Comparison of ENCODE assay signal across 8 cellular contexts in genomic region chr17:18184143-18185007, GRCh38. TPM values are rescaled to one million over a fixed set of nuclear protein-coding genes. Genes with fewer than 3 reads are reported as not detected.
A peak's percentile ranks its signal among the peaks of the same experiment; 100 is the strongest.
DNase-seq lines count a peak whose midpoint lies in the region; ATAC-seq, FAIRE-seq and TF ChIP-seq lines count a peak whose summit lies in the region.

No MANE protein-coding gene starts in this region.

- H4K20me1 ChIP-seq in endothelial cell of umbilical vein (replicated peaks; ENCODE audit: control insufficient read depth, extremely low read depth, insufficient read depth, low read length): no peaks in the 10 kb centered on the region

- ATAC-seq in A549: peak; percentile 7 to 15; a peak in 5 of 6 replicates
- ATAC-seq in GM19467 (IDR thresholded peaks at IDR 0.05; ENCODE audit: unreplicated experiment): peak; percentile 1
- no peak for ATAC-seq in GM21390 (IDR thresholded peaks at IDR 0.05; ENCODE audit: unreplicated experiment)

- peak overlapping the region; percentile 27 for H2AFZ ChIP-seq in endothelial cell of umbilical vein (ENCODE audit: low read depth, low read length)

- H3K36me3 ChIP-seq in endothelial cell of umbilical vein (ENCODE audit: control insufficient read depth in 2 of 2, extremely low read depth in 1 of 2, insufficient read depth in 2 of 2, low read length in 2 of 2) (no peaks in the 10 kb centered on the region), mucosa of stomach (ENCODE audit: control insufficient read depth, insufficient read depth, low read length) (peaks cover 4% of the 10 kb centered on the region)

- peaks cover 54% of the 10 kb centered on the region for H3K79me2 ChIP-seq in endothelial cell of umbilical vein (ENCODE audit: control insufficient read depth, insufficient read depth, low read length)

- 11% methylated on average over 50 of the region's 91 CpGs for WGBS in A549 (ENCODE audit: missing lambda C conversion rate)

- H3K9ac ChIP-seq in endothelial cell of umbilical vein (replicated peaks; ENCODE audit: extremely low read depth, insufficient read depth, low read length) (peak overlapping the region; percentile 86), mucosa of stomach (ENCODE audit: low read length) (peak overlapping the region; percentile 81)

- H3K9me3 ChIP-seq in A549 (no peaks in the 10 kb centered on the region), endothelial cell of umbilical vein (replicated peaks; ENCODE audit: control insufficient read depth, insufficient read depth, low read length) (no peaks in the 10 kb centered on the region), mucosa of stomach (ENCODE audit: control insufficient read depth, low read length) (no peaks in the 10 kb centered on the region)

- no peak for TF ChIP-seq EP300 in A549 (IDR thresholded peaks at IDR 0.05)

- TF ChIP-seq POLR2A in A549 (IDR thresholded peaks at IDR 0.05; ENCODE audit: low read length) (peak; percentile 5; the same call in 1 of the 2 replicates), endothelial cell of umbilical vein (IDR thresholded peaks at IDR 0.05; ENCODE audit: low read depth, low read length) (no peak)

- peaks cover 45% of the 10 kb centered on the region for H3K4me1 ChIP-seq in A549
- H3K4me1 ChIP-seq in endothelial cell of umbilical vein (ENCODE audit: control insufficient read depth, extremely low read depth, insufficient read depth, low read length): peaks cover 47% of the 10 kb centered on the region
- peaks cover 41% of the 10 kb centered on the region for H3K4me1 ChIP-seq in mucosa of stomach (ENCODE audit: control insufficient read depth, insufficient read depth, low read length)

- no TSS peak for BruUV-seq in endothelial cell of umbilical vein (replicated peaks; lab: Mats Ljungman, UMichigan)

- no peak for TF ChIP-seq RAD21 in A549 (conservative IDR thresholded peaks at IDR 0.05 in 1 of 2, IDR thresholded peaks at IDR 0.05 in 1 of 2)

- DNase-seq in A549 (ENCODE audit: low read depth in 1 of 2, low spot score in 1 of 2) (peak in 1 of 2 experiments; percentile 56), MV-4-11 (lab: John Stamatoyannopoulos, UW) (peak; percentile 45), endothelial cell of umbilical vein (ENCODE audit: low read depth, low spot score) (peak; percentile 46)
- peak; percentile 85 for DNase-seq in activated CD8-positive, alpha-beta memory T cell treated with anti-CD3 and anti-CD28 coated beads, Interleukin-2, amount 50 U/mL, for 48 hours
- peak; percentile 36 to 48 for DNase-seq in stimulated activated CD8-positive, alpha-beta memory T cell treated with anti-CD3 and anti-CD28 coated beads, Interleukin-7, amount 100 ng/mL, for 1 hour (ENCODE audit: low read depth in 2 of 2)

- no peak for TF ChIP-seq CTCF in A549 (IDR thresholded peaks at IDR 0.05)
- TF ChIP-seq CTCF in endothelial cell of umbilical vein (IDR thresholded peaks at IDR 0.05; ENCODE audit: extremely low read depth in 1 of 2, insufficient read depth in 1 of 2, low read depth in 1 of 2, low read length in 2 of 2): no peak

- H3K4me3 ChIP-seq in A549: peak overlapping the region; percentile 73
- peak overlapping the region; percentile 79 to 94 (median 80) for H3K4me3 ChIP-seq in endothelial cell of umbilical vein (replicated peaks in 1 of 3; ENCODE audit: insufficient read depth in 1 of 3, low read depth in 1 of 3, low read length in 3 of 3)
- H3K4me3 ChIP-seq in mucosa of stomach (ENCODE audit: low read length): peak overlapping the region; percentile 33

- FAIRE-seq in A549 (lab: Jason Lieb, UNC) (no peak), endothelial cell of umbilical vein (lab: Jason Lieb, UNC) (peak; percentile 21)

- H3K27me3 ChIP-seq in endothelial cell of umbilical vein (ENCODE audit: control insufficient read depth in 2 of 2, insufficient read depth in 2 of 2, low read length in 2 of 2): no peaks in the 10 kb centered on the region
- no peaks in the 10 kb centered on the region for H3K27me3 ChIP-seq in mucosa of stomach (ENCODE audit: control insufficient read depth, insufficient read depth, low read length)

- peak overlapping the region; percentile 93 to 96 for H3K27ac ChIP-seq in A549
- peak overlapping the region; percentile 86 for H3K27ac ChIP-seq in endothelial cell of umbilical vein (ENCODE audit: insufficient read depth, low read depth, low read length)

- H3K4me2 ChIP-seq in A549 (peak overlapping the region; percentile 88), endothelial cell of umbilical vein (ENCODE audit: insufficient read depth, low read length) (peak overlapping the region; percentile 93)

- CTCF ChIA-PET in A549 (lab: Yijun Ruan, JAX): interaction anchor here (0.6 to 5.8 kb wide), 8 partner anchors 12 to 64 kb away, joined by 3 to 40 read pairs (median 8); no protein-coding TSS in a partner anchor
- CTCF ChIA-PET in endothelial cell of umbilical vein (lab: Charles Lee): interaction anchor here (1.1 to 3.4 kb wide), 8 partner anchors 13 to 68 kb away, joined by 3 to 16 read pairs (median 4); no protein-coding TSS in a partner anchor

- H3K9me1 ChIP-seq in endothelial cell of umbilical vein (replicated peaks; ENCODE audit: control insufficient read depth, extremely low read depth, insufficient read depth, low read length): no peaks in the 10 kb centered on the region

- POLR2A ChIA-PET in A549 (lab: Yijun Ruan, JAX): interaction anchor here (1.0 to 2.7 kb wide), 9 partner anchors 8 to 130 kb away, joined by 3 to 22 read pairs (median 5); partner anchors contain the start of gene TOP3A
- POLR2A ChIA-PET in endothelial cell of umbilical vein (lab: Charles Lee): interaction anchor here (1.2 to 2.4 kb wide), 2 partner anchors 25 to 30 kb away, joined by 3 to 8 read pairs; no protein-coding TSS in a partner anchor

- intact Hi-C loops in endothelial cell of umbilical vein (cut with micrococcal nuclease): no loop called here

- dilution Hi-C loops in endothelial cell of umbilical vein (cut with MboI; ENCODE audit: extremely low pct_ligation_motif_present, low sequenced_read_pairs): no loop called here

TF ChIP-seq in A549, 52 proteins besides CTCF, POLR2A, EP300 and RAD21 (continues in another document):
- TF ChIP-seq MAZ (IDR thresholded peaks at IDR 0.05; ENCODE audit: borderline replicate concordance, low read depth, low read length): no peak
- TF ChIP-seq, protein P1, sequence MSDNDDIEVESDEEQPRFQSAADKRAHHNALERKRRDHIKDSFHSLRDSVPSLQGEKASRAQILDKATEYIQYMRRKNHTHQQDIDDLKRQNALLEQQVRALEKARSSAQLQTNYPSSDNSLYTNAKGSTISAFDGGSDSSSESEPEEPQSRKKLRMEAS (IDR thresholded peaks at IDR 0.05): peak; percentile 70

TF ChIP-seq in endothelial cell of umbilical vein, 7 proteins besides CTCF, POLR2A, EP300 and RAD21:
- TF ChIP-seq, protein P1 (IDR thresholded peaks at IDR 0.05; ENCODE audit: insufficient read depth, insufficient read length): no peak
- no peak for TF ChIP-seq EZH2 (IDR thresholded peaks at IDR 0.05; ENCODE audit: borderline replicate concordance, low read depth, low read length, severe bottlenecking)
- no peak for TF ChIP-seq JUN (IDR thresholded peaks at IDR 0.05; ENCODE audit: borderline replicate concordance, insufficient read depth, insufficient read length, low read depth)

RNA-seq across cellular contexts. Expression of gene ALKBH5, which starts 0.7 kb away (rescaled TPM):
- polyA plus RNA-seq in A549 (2011; rRNA removed): 99.2 and 105 TPM in 2 replicates
- polyA plus RNA-seq in A549 (2012; cell fraction: cytosol; rRNA removed): 69.5 and 90.7 TPM in 2 replicates
- polyA plus RNA-seq in A549 (2012; cell fraction: nucleus; rRNA removed): 47.9 and 50.7 TPM in 2 replicates
- 52.5 to 57.9 TPM (median 54.2 TPM) in 3 replicates for polyA plus RNA-seq in A549 (2017; fragmentation: RNase III; extraction: RNeasy Plus Mini Kit Qiagen cat#74134 plus additional on column Dnase treatment)
- 158 and 192 TPM in 2 replicates for polyA minus RNA-seq in A549 (2011; rRNA and poly(A)+ RNA removed)
- total RNA-seq in endothelial cell of umbilical vein: 70.7 and 71.0 TPM in 2 replicates
- polyA plus RNA-seq in endothelial cell of umbilical vein: 54.5 and 55.3 TPM in 2 replicates
- 49.2 and 50.9 TPM in 2 replicates for polyA plus RNA-seq in endothelial cell of umbilical vein (2011; cell fraction: cytosol; rRNA removed)
- 22.4 and 25.2 TPM in 2 replicates for polyA plus RNA-seq in endothelial cell of umbilical vein (2011; cell fraction: nucleus; rRNA removed)
- polyA plus RNA-seq in endothelial cell of umbilical vein (2012): 41.3 and 42.9 TPM in 2 replicates
- polyA minus RNA-seq in endothelial cell of umbilical vein: 79.3 and 89.4 TPM in 2 replicates
- 106 TPM for polyA minus RNA-seq in endothelial cell of umbilical vein (2011; cell fraction: cytosol; rRNA and poly(A)+ RNA removed)
- 18.0 and 18.2 TPM in 2 replicates for polyA minus RNA-seq in endothelial cell of umbilical vein (2011; cell fraction: nucleus; rRNA and poly(A)+ RNA removed)

RNA-seq across cellular contexts. Expression of gene LLGL1, which starts 41.1 kb away (rescaled TPM):
- 11.2 and 13.1 TPM in 2 replicates for polyA plus RNA-seq in A549 (2011; rRNA removed)
- 26.7 and 42.5 TPM in 2 replicates for polyA plus RNA-seq in A549 (2012; cell fraction: cytosol; rRNA removed)
- 42.1 and 57.8 TPM in 2 replicates for polyA plus RNA-seq in A549 (2012; cell fraction: nucleus; rRNA removed)
- 15.5 to 19.3 TPM (median 18.9 TPM) in 3 replicates for polyA plus RNA-seq in A549 (2017; fragmentation: RNase III; extraction: RNeasy Plus Mini Kit Qiagen cat#74134 plus additional on column Dnase treatment)
- polyA minus RNA-seq in A549 (2011; rRNA and poly(A)+ RNA removed): 13.9 and 20.5 TPM in 2 replicates
- total RNA-seq in endothelial cell of umbilical vein: 34.9 and 36.8 TPM in 2 replicates
- polyA plus RNA-seq in endothelial cell of umbilical vein: 47.1 and 55.5 TPM in 2 replicates
- polyA plus RNA-seq in endothelial cell of umbilical vein (2011; cell fraction: cytosol; rRNA removed): 30.8 and 38.9 TPM in 2 replicates
- 47.3 and 56.7 TPM in 2 replicates for polyA plus RNA-seq in endothelial cell of umbilical vein (2011; cell fraction: nucleus; rRNA removed)
- 24.1 and 28.5 TPM in 2 replicates for polyA plus RNA-seq in endothelial cell of umbilical vein (2012)
- 36.3 and 42.3 TPM in 2 replicates for polyA minus RNA-seq in endothelial cell of umbilical vein
- 14.3 TPM for polyA minus RNA-seq in endothelial cell of umbilical vein (2011; cell fraction: cytosol; rRNA and poly(A)+ RNA removed)
- 17.3 and 24.4 TPM in 2 replicates for polyA minus RNA-seq in endothelial cell of umbilical vein (2011; cell fraction: nucleus; rRNA and poly(A)+ RNA removed)
